Comparison of ENCODE assay signal across 8 cellular contexts in genomic region chr10:123153486-123154091, GRCh38. TPM values are rescaled to one million over a fixed set of nuclear protein-coding genes. Genes with fewer than 3 reads are reported as not detected.
DNase-seq lines count a peak whose midpoint lies in the region; ATAC-seq and TF ChIP-seq lines count a peak whose summit lies in the region.

No MANE protein-coding gene starts in this region.

- H3K4me1 Mint-ChIP-seq in activated CD8-positive, alpha-beta memory T cell treated with anti-CD3 and anti-CD28 coated beads, Interleukin-2, amount 10 ng/mL, durations not matched to agents 7 days and 5 days = peaks cover 66% of the 10 kb centered on the region
- H3K4me1 Mint-ChIP-seq in stimulated activated effector memory CD8-positive, alpha-beta T cell treated with anti-CD3 and anti-CD28 coated beads, Interleukin-12 subunit alpha, Interleukin-12 subunit beta, amount 100 ng/mL, for 72 hours = peaks cover 56% of the 10 kb centered on the region

- peaks cover 44% of the 10 kb centered on the region for H3K36me3 Mint-ChIP-seq in activated CD8-positive, alpha-beta memory T cell treated with anti-CD3 and anti-CD28 coated beads, Interleukin-2, amount 10 ng/mL, durations not matched to agents 7 days and 5 days
- H3K36me3 Mint-ChIP-seq in stimulated activated effector memory CD8-positive, alpha-beta T cell treated with anti-CD3 and anti-CD28 coated beads, Interleukin-12 subunit alpha, Interleukin-12 subunit beta, amount 100 ng/mL, for 72 hours = peaks cover 63% of the 10 kb centered on the region

- peak overlapping the region; percentile 87 for H2AFZ ChIP-seq in SU-DHL-6 (ENCODE audit: low read depth, low read length, severe bottlenecking)

- no peak for ATAC-seq in activated CD8-positive, alpha-beta memory T cell treated with anti-CD3 and anti-CD28 coated beads, Interleukin-2, amount 10 ng/mL, durations not matched to agents 7 days and 5 days
- ATAC-seq in stimulated activated effector memory CD8-positive, alpha-beta T cell treated with anti-CD3 and anti-CD28 coated beads, Interleukin-12 subunit alpha, Interleukin-12 subunit beta, amount 100 ng/mL, for 72 hours = no peak
- ATAC-seq in GM18861 (IDR thresholded peaks at IDR 0.05; ENCODE audit: unreplicated experiment) (no peak), HG03175 (IDR thresholded peaks at IDR 0.05; ENCODE audit: unreplicated experiment) (no peak)

- no peak overlapping the region for H3K4me3 ChIP-seq in SU-DHL-6 (ENCODE audit: insufficient read depth, low read length, poor library complexity, severe bottlenecking)
- peak overlapping the region; percentile 17; the same call in 1 of the 2 replicates for H3K4me3 ChIP-seq in iPS-20b (ENCODE audit: low read length)

- no peak overlapping the region for H3K27ac ChIP-seq in SU-DHL-6 (ENCODE audit: low read depth, low read length)
- H3K27ac ChIP-seq in iPS-20b (ENCODE audit: low read length) = no peak overlapping the region

- no peak for DNase-seq in activated CD8-positive, alpha-beta memory T cell treated with anti-CD3 and anti-CD28 coated beads, Interleukin-2, amount 10 ng/mL, durations not matched to agents 7 days and 5 days
- no peak for DNase-seq in activated CD8-positive, alpha-beta memory T cell treated with anti-CD3 and anti-CD28 coated beads, Interleukin-2, amount 50 U/mL, for 4 hours
- no peak for DNase-seq in stimulated activated effector memory CD8-positive, alpha-beta T cell treated with anti-CD3 and anti-CD28 coated beads, Interleukin-12 subunit alpha, Interleukin-12 subunit beta, amount 100 ng/mL, for 72 hours (ENCODE audit: low spot score in 2 of 2)
- DNase-seq in NCI-H2029 (lab: John Stamatoyannopoulos, UW) = no peak

- CTCF ChIA-PET in activated CD8-positive, alpha-beta memory T cell treated with anti-CD3 and anti-CD28 coated beads, Interleukin-2, amount 10 ng/mL, durations not matched to agents 7 days and 5 days (lab: Charles Lee) = interaction anchor here (0.6 to 1.5 kb wide), 6 partner anchors 9 to 173 kb away, joined by 3 to 5 read pairs (median 3); partner anchors contain the start of gene PSTK

- H3K27me3 ChIP-seq in SU-DHL-6 (ENCODE audit: low read length) (no peaks in the 10 kb centered on the region), iPS-20b (ENCODE audit: insufficient read depth, low read length) (peaks cover 52% of the 10 kb centered on the region)

- no peaks in the 10 kb centered on the region for H3K9me2 ChIP-seq in SU-DHL-6 (replicated peaks; ENCODE audit: insufficient read depth, low read length)

- peaks cover 38% of the 10 kb centered on the region for H3K4me1 ChIP-seq in iPS-20b (ENCODE audit: insufficient read depth, low read length)

- H3K4me3 Mint-ChIP-seq in activated CD8-positive, alpha-beta memory T cell treated with anti-CD3 and anti-CD28 coated beads, Interleukin-2, amount 10 ng/mL, durations not matched to agents 7 days and 5 days = peak overlapping the region; percentile 98
- H3K4me3 Mint-ChIP-seq in stimulated activated effector memory CD8-positive, alpha-beta T cell treated with anti-CD3 and anti-CD28 coated beads, Interleukin-12 subunit alpha, Interleukin-12 subunit beta, amount 100 ng/mL, for 72 hours = peak overlapping the region; percentile 99

- peaks cover 33% of the 10 kb centered on the region for H3K36me3 ChIP-seq in SU-DHL-6 (ENCODE audit: low read length)
- peaks cover 37% of the 10 kb centered on the region for H3K36me3 ChIP-seq in iPS-20b (ENCODE audit: insufficient read depth, low read depth, low read length)

- peaks cover 44% of the 10 kb centered on the region for H3K79me2 ChIP-seq in SU-DHL-6 (ENCODE audit: insufficient read depth, low read length)

- H4K20me1 ChIP-seq in SU-DHL-6 (ENCODE audit: low read depth, low read length) = peaks cover 36% of the 10 kb centered on the region

- H3K27me3 Mint-ChIP-seq in activated CD8-positive, alpha-beta memory T cell treated with anti-CD3 and anti-CD28 coated beads, Interleukin-2, amount 10 ng/mL, durations not matched to agents 7 days and 5 days = peaks cover 28% of the 10 kb centered on the region

- H3K9me3 ChIP-seq in SU-DHL-6 (ENCODE audit: insufficient read depth, low read length) (no peaks in the 10 kb centered on the region), iPS-20b (ENCODE audit: insufficient read depth, low read depth, low read length) (no peaks in the 10 kb centered on the region)

- no peaks in the 10 kb centered on the region for H3K9me3 Mint-ChIP-seq in activated CD8-positive, alpha-beta memory T cell treated with anti-CD3 and anti-CD28 coated beads, Interleukin-2, amount 10 ng/mL, durations not matched to agents 7 days and 5 days (ENCODE audit: low read depth)
- no peaks in the 10 kb centered on the region for H3K9me3 Mint-ChIP-seq in stimulated activated effector memory CD8-positive, alpha-beta T cell treated with anti-CD3 and anti-CD28 coated beads, Interleukin-12 subunit alpha, Interleukin-12 subunit beta, amount 100 ng/mL, for 72 hours

- H3F3A ChIP-seq in SU-DHL-6 (ENCODE audit: insufficient read depth) = no peaks in the 10 kb centered on the region

- no peak for TF ChIP-seq CTCF in SU-DHL-6 (IDR thresholded peaks at IDR 0.05; ENCODE audit: insufficient read depth, low read length, poor library complexity, severe bottlenecking)

- peak overlapping the region; percentile 100 for H3K27ac Mint-ChIP-seq in activated CD8-positive, alpha-beta memory T cell treated with anti-CD3 and anti-CD28 coated beads, Interleukin-2, amount 10 ng/mL, durations not matched to agents 7 days and 5 days
- peak overlapping the region; percentile 100 for H3K27ac Mint-ChIP-seq in stimulated activated effector memory CD8-positive, alpha-beta T cell treated with anti-CD3 and anti-CD28 coated beads, Interleukin-12 subunit alpha, Interleukin-12 subunit beta, amount 100 ng/mL, for 72 hours

- H3K9ac ChIP-seq in SU-DHL-6 (ENCODE audit: low read length) = no peak overlapping the region
- H3K9ac ChIP-seq in iPS-20b (ENCODE audit: low read depth, low read length) = peak overlapping the region; percentile 29; the same call in 1 of the 2 replicates

- H3K4me2 ChIP-seq in SU-DHL-6 (ENCODE audit: low read depth, low read length, poor library complexity, severe bottlenecking) = peak overlapping the region; percentile 24

RNA-seq across cellular contexts. Expression of gene BUB3, which starts 0.6 kb away (rescaled TPM):
- total RNA-seq in activated CD8-positive, alpha-beta memory T cell treated with anti-CD3 and anti-CD28 coated beads, Interleukin-2, amount 10 ng/mL, durations not matched to agents 7 days and 5 days = 100 to 1,000 TPM; 282 to 319 TPM

RNA-seq across cellular contexts. Expression of gene HMX2, which starts 5.7 kb away (rescaled TPM):
- not detected for total RNA-seq in activated CD8-positive, alpha-beta memory T cell treated with anti-CD3 and anti-CD28 coated beads, Interleukin-2, amount 10 ng/mL, durations not matched to agents 7 days and 5 days

RNA-seq across cellular contexts. Expression of gene HMX3, which starts 17.8 kb away (rescaled TPM):
- total RNA-seq in activated CD8-positive, alpha-beta memory T cell treated with anti-CD3 and anti-CD28 coated beads, Interleukin-2, amount 10 ng/mL, durations not matched to agents 7 days and 5 days = not detected
